In the genomic region with DNA sequence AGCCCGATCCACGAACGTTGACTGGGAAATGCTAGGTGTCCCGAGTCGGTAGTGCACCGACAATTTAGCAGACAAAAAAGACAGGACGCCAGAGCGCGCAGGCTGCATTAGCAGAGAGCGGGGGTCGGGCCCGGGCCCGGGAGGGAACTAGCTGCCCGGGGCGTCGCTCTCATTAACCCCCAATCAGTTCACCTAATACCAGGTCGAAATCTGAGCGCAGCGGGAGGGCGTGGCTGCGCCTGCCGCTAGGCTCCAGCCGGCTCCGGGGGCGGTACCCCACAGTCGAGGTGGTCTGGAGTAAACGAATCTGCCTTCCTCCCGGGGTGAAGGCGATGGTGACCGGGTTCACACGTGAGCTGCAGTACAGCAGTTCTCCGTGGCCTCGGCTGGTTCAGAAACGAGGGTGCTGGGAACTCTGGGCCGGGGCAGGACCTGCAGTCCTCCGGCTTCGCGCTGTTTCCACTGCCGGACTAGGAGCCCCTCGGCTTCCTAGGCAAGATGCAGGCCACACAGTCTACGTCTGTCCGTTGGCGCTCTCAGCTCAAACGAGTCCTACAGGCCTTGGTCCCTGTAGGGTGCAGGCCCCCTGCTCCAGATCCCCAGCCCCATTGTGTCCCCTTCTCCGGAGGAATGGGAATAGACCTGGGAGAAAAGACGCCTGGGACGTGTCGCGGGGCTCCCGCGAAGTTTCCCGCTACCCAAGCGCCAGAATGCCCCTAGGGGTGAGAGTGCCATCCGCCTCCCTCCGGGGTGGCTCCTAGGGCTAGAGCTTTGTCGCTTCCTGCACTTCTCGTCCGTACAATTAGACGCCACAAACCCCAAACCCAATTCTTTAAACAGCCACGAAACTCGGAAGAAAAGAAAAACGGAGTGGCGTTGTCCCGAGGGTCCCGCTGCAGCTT, we compare ENCODE assay signal across 8 cellular contexts. TPM values are rescaled to one million over a fixed set of nuclear protein-coding genes. Genes with fewer than 3 reads are reported as not detected.
DNase-seq lines count a peak whose midpoint lies in the region; ATAC-seq and TF ChIP-seq lines count a peak whose summit lies in the region.

No MANE protein-coding gene starts in this region.

- H3K4me3 Mint-ChIP-seq in T-helper 1 cell treated with Interleukin-12 subunit alpha and Interleukin-12 subunit beta and Interleukin-4 antibody, amounts not matched to agents 30 μg/mL and 1 μg/mL, for 36 hours = peak overlapping the region; percentile 97

- H3K4me1 Mint-ChIP-seq in T-helper 1 cell treated with Interleukin-12 subunit alpha and Interleukin-12 subunit beta and Interleukin-4 antibody, amounts not matched to agents 30 μg/mL and 1 μg/mL, for 36 hours (ENCODE audit: low read depth) = peaks cover 27% of the 10 kb centered on the region

- no peak overlapping the region for H3K27ac ChIP-seq in HUES6 (ENCODE audit: low read depth, low read length)
- H3K27ac ChIP-seq in ascending aorta = no peak overlapping the region
- no peak overlapping the region for H3K27ac ChIP-seq in RWPE1

- H3K9me3 Mint-ChIP-seq in T-helper 1 cell treated with Interleukin-12 subunit alpha and Interleukin-12 subunit beta and Interleukin-4 antibody, amounts not matched to agents 30 μg/mL and 1 μg/mL, for 36 hours = no peaks in the 10 kb centered on the region

- H3K4me3 ChIP-seq in HUES6 (ENCODE audit: low read depth, low read length) (peak overlapping the region; percentile 54), ascending aorta (peak overlapping the region; percentile 56 to 60)

- CTCF ChIA-PET in RWPE1 (lab: Yijun Ruan, JAX) = interaction anchor here (0.6 to 1.0 kb wide), 5 partner anchors 21 to 531 kb away, joined by 3 read pairs; no protein-coding TSS in a partner anchor

- POLR2A ChIA-PET in RWPE1 (lab: Yijun Ruan, JAX; ENCODE audit: low non-redundant PET) = no interaction called here

- H3K4me1 ChIP-seq in HUES6 (ENCODE audit: control insufficient read depth, insufficient read depth, low read length) = peaks cover 40% of the 10 kb centered on the region
- H3K4me1 ChIP-seq in ascending aorta = peaks cover 25 to 47% of the 10 kb centered on the region in 2 donors

- no peaks in the 10 kb centered on the region for H3K27me3 Mint-ChIP-seq in T-helper 1 cell treated with Interleukin-12 subunit alpha and Interleukin-12 subunit beta and Interleukin-4 antibody, amounts not matched to agents 30 μg/mL and 1 μg/mL, for 36 hours (ENCODE audit: low read depth)

- H3K27me3 ChIP-seq in HUES6 (ENCODE audit: control insufficient read depth, insufficient read depth, low read length) (peaks cover 100% of the 10 kb centered on the region), ascending aorta (peaks cover 43% of the 10 kb centered on the region)

- intact Hi-C loops in ascending aorta (cut with DNase I) = no loop called here
- intact Hi-C loops in left colon (cut with DNase I, micrococcal nuclease) = no loop called here

- DNase-seq in DMS53 (lab: John Stamatoyannopoulos, UW) = peak; percentile 91
- DNase-seq in ascending aorta (ENCODE audit: low spot score in 2 of 2) = no peak
- DNase-seq in left colon = peak; percentile 52 to 70
- DNase-seq in stimulated activated CD4-positive, alpha-beta T cell treated with anti-CD3 and anti-CD28 coated beads, TNF-alpha, amount 100 ng/mL, for 48 hours (ENCODE audit: low read depth in 3 of 3) = peak in 2 of 3 donors; percentile 44 to 61
- no peak for DNase-seq in RWPE1 (ENCODE audit: low spot score)

- TF ChIP-seq CTCF in ascending aorta (IDR thresholded peaks at IDR 0.05) (no peak), RWPE1 (conservative IDR thresholded peaks at IDR 0.05; ENCODE audit: low read depth) (no peak)

- H3K36me3 ChIP-seq in HUES6 (ENCODE audit: control insufficient read depth, insufficient read depth, low read length) = no peaks in the 10 kb centered on the region
- no peaks in the 10 kb centered on the region for H3K36me3 ChIP-seq in ascending aorta

- peaks cover 32% of the 10 kb centered on the region for H3K36me3 Mint-ChIP-seq in T-helper 1 cell treated with Interleukin-12 subunit alpha and Interleukin-12 subunit beta and Interleukin-4 antibody, amounts not matched to agents 30 μg/mL and 1 μg/mL, for 36 hours (ENCODE audit: low read depth)

- peak; percentile 24 for ATAC-seq in GM21360 (IDR thresholded peaks at IDR 0.05; ENCODE audit: unreplicated experiment)
- peak; percentile 5 for ATAC-seq in left colon

- H3K9me3 ChIP-seq in HUES6 (ENCODE audit: control insufficient read depth, insufficient read depth, low read depth, low read length) = no peaks in the 10 kb centered on the region
- no peaks in the 10 kb centered on the region for H3K9me3 ChIP-seq in ascending aorta

- H3K27ac Mint-ChIP-seq in T-helper 1 cell treated with Interleukin-12 subunit alpha and Interleukin-12 subunit beta and Interleukin-4 antibody, amounts not matched to agents 30 μg/mL and 1 μg/mL, for 36 hours = peak overlapping the region; percentile 98

- H3K9ac ChIP-seq in HUES6 (ENCODE audit: low read length) = no peak overlapping the region

RNA-seq across cellular contexts. Expression of a gene that starts 2.0 kb away (rescaled TPM):
- not detected for total RNA-seq in ascending aorta
- 1 to 10 TPM; 8.2 to 9.2 TPM for total RNA-seq in left colon

Comparison
In these comparisons a context has a peak if more than half of its experiments do, and no peak if none do; other contexts are left out.
1. DNase-seq: peak in DMS53 (single experiment), left colon (2 of 2) and stimulated activated CD4-positive, alpha-beta T cell treated with anti-CD3 and anti-CD28 coated beads, TNF-alpha, amount 100 ng/mL, for 48 hours (2 of 3); none in ascending aorta (0 of 2) and RWPE1 (single experiment).